ENCODE assay signal across 9 cellular contexts in genomic region chr11:2398664-2399355, GRCh38. TPM values are rescaled to one million over a fixed set of nuclear protein-coding genes. Genes with fewer than 3 reads are reported as not detected.
DNase-seq lines count a peak whose midpoint lies in the region; ATAC-seq and TF ChIP-seq lines count a peak whose summit lies in the region.
"Had no signal": no experiment of that assay in that cellular context is flagged by ENCODE, and none has a peak within 500 bp of the region (broad histone marks: within the 10 kb centered on the region; RNA-seq: fewer than 3 reads in every experiment).

No MANE protein-coding gene starts in this region.

- H3K27me3 ChIP-seq in BLaER1: no peaks in the 10 kb centered on the region

- peak overlapping the region; percentile 96 for H3K4me2 ChIP-seq in BLaER1

- H3K27me3 Mint-ChIP-seq in nephron (ENCODE audit: low read depth): no peaks in the 10 kb centered on the region

- H3K36me3 Mint-ChIP-seq in nephron (ENCODE audit: low read depth): peaks cover 12% of the 10 kb centered on the region

- H3K4me3 ChIP-seq in BLaER1 (peak overlapping the region; percentile 97; the same call in 1 of the 2 replicates), cardiac fibroblast (replicated peaks in 1 of 2; ENCODE audit: low read depth in 2 of 2, low read length in 2 of 2) (peak overlapping the region; percentile 72 to 74)
- H3K4me3 ChIP-seq in Jurkat, Clone E6-1 (ENCODE audit: low read length): peak overlapping the region; percentile 81

- intact Hi-C loops in head of caudate nucleus (cut with DNase I): no loop called here

- peaks cover 61% of the 10 kb centered on the region for H3K4me1 ChIP-seq in BLaER1

- no peak for ATAC-seq in esophagus mucosa

- TF ChIP-seq CTCF in cardiac fibroblast (IDR thresholded peaks at IDR 0.05; ENCODE audit: low read depth, low read length) (no peak), nephron (IDR thresholded peaks at IDR 0.05; ENCODE audit: unreplicated experiment in 3 of 3) (no peak)

- H3K4me3 Mint-ChIP-seq in nephron: peak overlapping the region; percentile 91 to 98 (median 95)

- DNase-seq in Jurkat, Clone E6-1 (ENCODE audit: low read depth, low spot score): no peak
- DNase-seq in cardiac fibroblast (ENCODE audit: low read depth in 2 of 2) (no peak), NCI-H2081 treated with DMSO at 0.1 percent for 48 hours (lab: John Stamatoyannopoulos, UW) (no peak), head of caudate nucleus (no peak)
- no peak for DNase-seq in activated effector memory CD4-positive, alpha-beta T cell treated with Interleukin-2 at 50 U/mL for 16 hours

- peaks cover 65% of the 10 kb centered on the region for H3K36me3 ChIP-seq in BLaER1

- H3K4me1 Mint-ChIP-seq in nephron: peaks cover 5% of the 10 kb centered on the region

- no peaks in the 10 kb centered on the region for H3K9me3 Mint-ChIP-seq in nephron

- H3K9me3 ChIP-seq in BLaER1: no peaks in the 10 kb centered on the region

- peak overlapping the region; percentile 86 for H3K9ac ChIP-seq in BLaER1

- H3K27ac Mint-ChIP-seq in nephron: peak overlapping the region; percentile 82 to 94 (median 90)

- H3K27ac ChIP-seq in BLaER1: peak overlapping the region; percentile 95

- H4K20me1 ChIP-seq in BLaER1: peaks cover 45% of the 10 kb centered on the region

RNA-seq across cellular contexts. Expression of gene TSSC4, which starts 1.7 kb away (rescaled TPM):
- polyA plus RNA-seq in Jurkat, Clone E6-1 (2012; ENCODE audit: insufficient read depth, insufficient read length): 50.0 TPM
- total RNA-seq in esophagus mucosa: 36.7 TPM

RNA-seq across cellular contexts. Expression of gene CD81, which starts 21.7 kb away (rescaled TPM):
- 271 TPM for polyA plus RNA-seq in Jurkat, Clone E6-1 (2012; ENCODE audit: insufficient read depth, insufficient read length)
- 150 TPM for total RNA-seq in esophagus mucosa

RNA-seq across cellular contexts. Expression of gene TRPM5, which starts 45.5 kb away (rescaled TPM):
- 0.39 TPM for polyA plus RNA-seq in Jurkat, Clone E6-1 (2012; ENCODE audit: insufficient read depth, insufficient read length)
- total RNA-seq in esophagus mucosa: not detected
- total RNA-seq: left lobe of liver had no signal

RNA-seq across cellular contexts. Expression of gene KCNQ1, which starts 46.0 kb away (rescaled TPM):
- polyA plus RNA-seq in Jurkat, Clone E6-1 (2012; ENCODE audit: insufficient read depth, insufficient read length): not detected
- total RNA-seq in esophagus mucosa: 1.6 TPM
